10 cellular contexts compared by ENCODE assay signal in the genomic region with DNA sequence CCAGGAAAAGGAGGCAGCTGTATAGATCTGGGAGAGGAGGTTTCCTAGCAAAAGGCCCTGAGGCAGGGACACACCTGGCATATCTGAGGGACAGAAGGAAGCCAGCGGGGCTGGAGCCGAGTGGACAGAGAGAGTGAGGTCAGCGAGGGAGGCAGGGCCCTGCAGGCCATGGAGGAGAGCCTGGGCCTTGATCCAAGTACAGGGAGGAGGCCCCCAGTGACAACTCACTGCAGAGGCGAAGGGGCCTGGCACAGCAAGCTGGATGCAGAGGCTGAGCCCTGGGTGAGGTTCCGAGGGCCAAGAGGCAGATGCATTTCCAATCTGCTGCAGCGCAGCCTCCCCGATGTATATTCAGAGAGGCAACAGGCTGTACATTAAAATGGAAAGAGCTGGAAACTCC. TPM values are rescaled to one million over a fixed set of nuclear protein-coding genes. Genes with fewer than 3 reads are reported as not detected.
DNase-seq lines count a peak whose midpoint lies in the region; ATAC-seq and TF ChIP-seq lines count a peak whose summit lies in the region.
"Had no signal": no experiment of that assay in that cellular context is flagged by ENCODE, and none has a peak within 500 bp of the region (broad histone marks: within the 10 kb centered on the region; RNA-seq: fewer than 3 reads in every experiment).

No MANE protein-coding gene starts in this region.

- no peak overlapping the region for H3K4me3 Mint-ChIP-seq in activated naive CD4-positive, alpha-beta T cell treated with anti-CD3 and anti-CD28 coated beads, Interleukin-2, amount 10 ng/mL, durations not matched to agents 7 days and 5 days
- no peak overlapping the region for H3K4me3 Mint-ChIP-seq in activated naive CD4-positive, alpha-beta T cell treated with anti-CD3 and anti-CD28 coated beads for 36 hours
- H3K4me3 Mint-ChIP-seq in nephron, result no peak overlapping the region

- no peaks in the 10 kb centered on the region for H3K9me3 ChIP-seq in uterus

- peaks cover 17% of the 10 kb centered on the region for H3K4me1 Mint-ChIP-seq in activated naive CD4-positive, alpha-beta T cell treated with anti-CD3 and anti-CD28 coated beads, Interleukin-2, amount 10 ng/mL, durations not matched to agents 7 days and 5 days
- H3K4me1 Mint-ChIP-seq in activated naive CD4-positive, alpha-beta T cell treated with anti-CD3 and anti-CD28 coated beads for 36 hours (ENCODE audit: low read depth), result peaks cover 27% of the 10 kb centered on the region
- peaks cover 23% of the 10 kb centered on the region for H3K4me1 Mint-ChIP-seq in nephron

- H3K4me3 ChIP-seq in fibroblast of mammary gland (ENCODE audit: control insufficient read depth, low read depth, low read length), result no peak overlapping the region
- H3K4me3 ChIP-seq in uterus, result no peak overlapping the region

- no peak for TF ChIP-seq POLR2A in uterus (IDR thresholded peaks at IDR 0.05)

- H3K36me3 ChIP-seq in uterus, result no peaks in the 10 kb centered on the region

- H3K27ac Mint-ChIP-seq in activated naive CD4-positive, alpha-beta T cell treated with anti-CD3 and anti-CD28 coated beads, Interleukin-2, amount 10 ng/mL, durations not matched to agents 7 days and 5 days, result peak overlapping the region; percentile 79
- no peak overlapping the region for H3K27ac Mint-ChIP-seq in activated naive CD4-positive, alpha-beta T cell treated with anti-CD3 and anti-CD28 coated beads for 36 hours
- peak overlapping the region; percentile 1 to 85 (median 60) for H3K27ac Mint-ChIP-seq in nephron

- no peak for DNase-seq in activated naive CD4-positive, alpha-beta T cell treated with anti-CD3 and anti-CD28 coated beads, Interleukin-2, amount 10 ng/mL, durations not matched to agents 7 days and 5 days
- no peak for DNase-seq in activated naive CD4-positive, alpha-beta T cell treated with anti-CD3 and anti-CD28 coated beads for 36 hours
- DNase-seq in fibroblast of mammary gland (ENCODE audit: low read depth), result peak; percentile 38
- peak; percentile 53 to 68 for DNase-seq in uterus
- no peak for DNase-seq in NCI-H2171 treated with DMSO at 0.1 percent for 48 hours (lab: John Stamatoyannopoulos, UW)
- DNase-seq: activated naive CD4-positive, alpha-beta T cell treated with Interleukin-2 at 50 U/mL for 16 hours; NCI-H1930 had no signal

- intact Hi-C loops in activated naive CD4-positive, alpha-beta T cell treated with anti-CD3 and anti-CD28 coated beads for 36 hours (cut with micrococcal nuclease), result no loop called here
- intact Hi-C loops in uterus (cut with DNase I; ENCODE audit: low total_unique reads), result no loop called here

- CTCF ChIA-PET in activated naive CD4-positive, alpha-beta T cell treated with anti-CD3 and anti-CD28 coated beads, Interleukin-2, amount 10 ng/mL, durations not matched to agents 7 days and 5 days (lab: Charles Lee), result interaction anchor here (4.2 kb wide), 1 partner anchor 13 kb away, joined by 16 read pairs; no protein-coding TSS in a partner anchor
- CTCF ChIA-PET in activated naive CD4-positive, alpha-beta T cell treated with anti-CD3 and anti-CD28 coated beads for 36 hours (lab: Charles Lee), result interaction anchor here (0.6 to 2.0 kb wide), 2 partner anchors 13 to 122 kb away, joined by 3 to 5 read pairs; no protein-coding TSS in a partner anchor

- no peaks in the 10 kb centered on the region for H3K27me3 ChIP-seq in uterus

- TF ChIP-seq CTCF in fibroblast of mammary gland (conservative IDR thresholded peaks at IDR 0.05; ENCODE audit: control insufficient read depth, insufficient read depth, low read depth, low read length), result no peak
- TF ChIP-seq CTCF in nephron (IDR thresholded peaks at IDR 0.05; ENCODE audit: unreplicated experiment in 3 of 3), result no peak
- no peak for TF ChIP-seq CTCF in uterus (IDR thresholded peaks at IDR 0.05)

- H3K9me3 Mint-ChIP-seq in activated naive CD4-positive, alpha-beta T cell treated with anti-CD3 and anti-CD28 coated beads, Interleukin-2, amount 10 ng/mL, durations not matched to agents 7 days and 5 days, result no peaks in the 10 kb centered on the region
- no peaks in the 10 kb centered on the region for H3K9me3 Mint-ChIP-seq in activated naive CD4-positive, alpha-beta T cell treated with anti-CD3 and anti-CD28 coated beads for 36 hours
- H3K9me3 Mint-ChIP-seq in nephron, result peaks cover 2% of the 10 kb centered on the region

- ATAC-seq in HG03039 (IDR thresholded peaks at IDR 0.05; ENCODE audit: unreplicated experiment) (no peak), GM19467 (IDR thresholded peaks at IDR 0.05; ENCODE audit: unreplicated experiment) (no peak)

- H3K36me3 Mint-ChIP-seq in activated naive CD4-positive, alpha-beta T cell treated with anti-CD3 and anti-CD28 coated beads, Interleukin-2, amount 10 ng/mL, durations not matched to agents 7 days and 5 days, result no peaks in the 10 kb centered on the region
- H3K36me3 Mint-ChIP-seq in activated naive CD4-positive, alpha-beta T cell treated with anti-CD3 and anti-CD28 coated beads for 36 hours (ENCODE audit: low read depth), result no peaks in the 10 kb centered on the region
- peaks cover 3% of the 10 kb centered on the region for H3K36me3 Mint-ChIP-seq in nephron (ENCODE audit: low read depth)

- H3K27ac ChIP-seq in uterus, result peak overlapping the region; percentile 77 to 80

- peaks cover 0 to 10% of the 10 kb centered on the region in 2 donors for H3K4me1 ChIP-seq in uterus

- peaks cover 36% of the 10 kb centered on the region for H3K27me3 Mint-ChIP-seq in activated naive CD4-positive, alpha-beta T cell treated with anti-CD3 and anti-CD28 coated beads, Interleukin-2, amount 10 ng/mL, durations not matched to agents 7 days and 5 days
- H3K27me3 Mint-ChIP-seq in activated naive CD4-positive, alpha-beta T cell treated with anti-CD3 and anti-CD28 coated beads for 36 hours (ENCODE audit: low read depth), result no peaks in the 10 kb centered on the region
- no peaks in the 10 kb centered on the region for H3K27me3 Mint-ChIP-seq in nephron (ENCODE audit: low read depth)

RNA-seq across cellular contexts. Expression of a gene that starts 10.5 kb away (rescaled TPM):
- 10 to 100 TPM; 91.4 to 93.5 TPM for total RNA-seq in activated naive CD4-positive, alpha-beta T cell treated with anti-CD3 and anti-CD28 coated beads for 36 hours
- 100 to 1,000 TPM in 1 of 4 donors, 10 to 100 TPM in 3; 11.0 to 145 (median 56.4) TPM for total RNA-seq in uterus

RNA-seq across cellular contexts. Expression of a gene that starts 38.7 kb away (rescaled TPM):
- total RNA-seq in activated naive CD4-positive, alpha-beta T cell treated with anti-CD3 and anti-CD28 coated beads for 36 hours, result 1 to 10 TPM; 1.4 to 1.5 TPM
- total RNA-seq in uterus, result 10 to 100 TPM in 2 of 4 donors, 1 to 10 TPM in 2; 1.8 to 24.1 (median 10.0) TPM

Comparison
In these comparisons a context has a peak if more than half of its experiments do, and no peak if none do; other contexts are left out.
1. DNase-seq: peak in fibroblast of mammary gland (single experiment) and uterus (2 of 2); none in activated naive CD4-positive, alpha-beta T cell treated with anti-CD3 and anti-CD28 coated beads, Interleukin-2, amount 10 ng/mL, durations not matched to agents 7 days and 5 days (single experiment), activated naive CD4-positive, alpha-beta T cell treated with anti-CD3 and anti-CD28 coated beads for 36 hours (single experiment) and NCI-H2171 treated with DMSO at 0.1 percent for 48 hours (single experiment).